24 cellular contexts compared by ENCODE assay signal in the genomic region with DNA sequence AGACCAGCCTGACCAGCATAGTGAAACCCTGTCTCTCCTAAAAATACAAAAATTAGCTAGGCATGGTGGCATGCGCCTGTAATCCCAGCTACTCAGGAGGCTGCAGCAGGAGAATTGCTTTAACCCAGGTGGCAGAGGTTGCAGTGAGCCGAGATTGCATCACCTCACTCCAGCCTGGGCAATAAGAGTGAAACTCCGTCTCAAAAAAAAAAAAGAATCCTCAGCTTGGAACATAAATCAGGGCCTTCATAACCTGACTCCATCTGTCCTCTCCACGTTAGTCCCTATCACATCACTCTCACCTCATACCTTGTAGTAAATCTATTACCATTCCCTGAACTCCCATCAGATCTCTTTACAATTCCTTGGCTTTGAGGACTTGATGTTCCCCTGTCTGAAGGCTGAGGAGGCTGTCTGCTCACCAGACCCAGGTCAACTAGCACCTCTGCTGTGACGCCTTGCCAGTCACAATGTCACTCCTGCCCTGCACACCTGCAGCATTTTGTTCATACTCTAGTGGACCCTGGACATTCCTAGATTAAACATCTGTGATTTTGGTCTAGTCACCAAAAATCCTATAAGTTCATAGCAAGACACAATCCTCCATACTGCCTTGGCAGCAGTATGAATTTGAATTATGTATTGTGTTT. TPM values are rescaled to one million over a fixed set of nuclear protein-coding genes. Genes with fewer than 3 reads are reported as not detected.
A peak's percentile ranks its signal among the peaks of the same experiment; 100 is the strongest.
DNase-seq lines count a peak whose midpoint lies in the region; ATAC-seq, FAIRE-seq and TF ChIP-seq lines count a peak whose summit lies in the region.
"Had no signal": no experiment of that assay in that cellular context is flagged by ENCODE, and none has a peak within 500 bp of the region (broad histone marks: within the 10 kb centered on the region; RNA-seq: fewer than 3 reads in every experiment).

No MANE protein-coding gene starts in this region.

- no peak for DNase-seq in A673 (ENCODE audit: low spot score)
- DNase-seq in GM23338 (ENCODE audit: low spot score) = no peak
- DNase-seq in PC-9 = no peak
- no peak for DNase-seq in H1 (ENCODE audit: low read depth in 1 of 2, low spot score in 2 of 2)
- no peak for DNase-seq in D721Med (ENCODE audit: insufficient read length, low spot score)
- DNase-seq in midbrain (lab: John Stamatoyannopoulos, UW) = no peak
- no peak for DNase-seq in T1000 (lab: John Stamatoyannopoulos, UW)
- DNase-seq: BE2C; CD4-positive, CD25-positive, alpha-beta regulatory T cell; COR-L47; DMS 273 treated with DMSO at 0.1 percent for 48 hours; DMS79 treated with DMSO at 0.1 percent for 48 hours; H7; MG63; NCI-H1092 treated with DMSO at 0.1 percent for 48 hours; NCI-H1436 treated with DMSO at 0.1 percent for 48 hours; NCI-H2029; NCI-H2227 treated with DMSO at 0.1 percent for 48 hours; SHP77; SW 1271; T-helper 17 cell had no signal

- H3K27ac ChIP-seq in A673 (ENCODE audit: low read depth, low read length, poor library complexity, severe bottlenecking) (peak overlapping the region; percentile 15), GM23338 (ENCODE audit: low read depth) (no peak overlapping the region), PC-9 (no peak overlapping the region), H1 (ENCODE audit: low read depth, low read length) (no peak overlapping the region)

- H3K4ac ChIP-seq in H1 (replicated peaks; ENCODE audit: insufficient read length, low read depth, low read length) = no peak overlapping the region

- no peak overlapping the region for H2BK120ac ChIP-seq in H1 (replicated peaks; ENCODE audit: low read depth, low read length)

- H2AFZ ChIP-seq in GM23338 (no peak overlapping the region), PC-9 (0 out of 2 replicates have a peak overlapping the region, but pooled peaks have one; percentile 22), H1 (ENCODE audit: low read length) (no peak overlapping the region)

- no peak for TF ChIP-seq EP300 in H1 (IDR thresholded peaks at IDR 0.05; ENCODE audit: borderline replicate concordance in 1 of 2, low read depth in 2 of 2, low read length in 2 of 2)

- no peaks in the 10 kb centered on the region for H4K20me1 ChIP-seq in GM23338 (replicated peaks; ENCODE audit: insufficient read depth)
- H4K20me1 ChIP-seq in PC-9 (ENCODE audit: insufficient read depth) = no peaks in the 10 kb centered on the region
- H4K20me1 ChIP-seq in H1 (replicated peaks in 1 of 2; ENCODE audit: control insufficient read depth in 1 of 2, insufficient read depth in 2 of 2, low read length in 2 of 2) = peaks cover 0 to 1% of the 10 kb centered on the region in 2 experiments

- no peaks in the 10 kb centered on the region for H3K9me3 Mint-ChIP-seq in GM23338

- no peak overlapping the region for H4K8ac ChIP-seq in H1 (ENCODE audit: extremely low read depth, insufficient read depth, low read length)

- WGBS in H1 (ENCODE audit: extremely low coverage in 1 of 2, insufficient coverage in 1 of 2, insufficient read length in 1 of 2, insufficient replicate concordance in 2 of 2, low coverage in 1 of 2, low lambda C conversion rate in 2 of 2, missing lambda C conversion rate in 1 of 2), 2 experiments = 91% methylated on average over 5 of the region's 5 CpGs; no CpG with 5 or more reads in 1 of the 2 experiments

- H3F3A ChIP-seq in GM23338 (replicated peaks; ENCODE audit: low read depth) (no peaks in the 10 kb centered on the region), PC-9 (ENCODE audit: insufficient read depth, low read depth) (no peaks in the 10 kb centered on the region)

- H3K4me2 ChIP-seq in GM23338 (no peak overlapping the region), PC-9 (no peak overlapping the region), H1 (ENCODE audit: insufficient read depth in 1 of 2, low read depth in 2 of 2, low read length in 2 of 2) (no peak overlapping the region)

- H3K27me3 ChIP-seq in A673 (replicated peaks; ENCODE audit: insufficient read depth, low read depth, low read length, poor library complexity) = no peaks in the 10 kb centered on the region
- H3K27me3 ChIP-seq in GM23338 (ENCODE audit: insufficient read depth) = no peaks in the 10 kb centered on the region
- H3K27me3 ChIP-seq in PC-9 (ENCODE audit: insufficient read depth, low read depth) = no peaks in the 10 kb centered on the region
- H3K27me3 ChIP-seq in H1 (replicated peaks in 1 of 4; ENCODE audit: control insufficient read depth in 3 of 4, extremely low read depth in 1 of 4, insufficient read depth in 3 of 4, low read length in 3 of 4) = no peaks in the 10 kb centered on the region
- H3K27me3 ChIP-seq: BE2C, MG63 had no signal

- no peak overlapping the region for H3K18ac ChIP-seq in H1 (ENCODE audit: extremely low read depth, low read length)

- no peak for TF ChIP-seq POLR2A in H1 (IDR thresholded peaks at IDR 0.05; ENCODE audit: control extremely low read depth in 1 of 2, low read depth in 2 of 2, low read length in 2 of 2)

- H3K9me2 ChIP-seq in GM23338 (ENCODE audit: insufficient read depth) = no peaks in the 10 kb centered on the region
- no peaks in the 10 kb centered on the region for H3K9me2 ChIP-seq in PC-9 (ENCODE audit: insufficient read depth)

- FAIRE-seq in H1 (lab: Jason Lieb, UNC) (no peak), D721Med (lab: Jason Lieb, UNC) (no peak)
- FAIRE-seq: A204.1, GM12891, K562 had no signal

- no peaks in the 10 kb centered on the region for H3K79me2 ChIP-seq in GM23338 (replicated peaks; ENCODE audit: insufficient read depth)
- H3K79me2 ChIP-seq in PC-9 (ENCODE audit: low read depth) = no peaks in the 10 kb centered on the region
- no peaks in the 10 kb centered on the region; a peak in 1 of 4 replicates for H3K79me2 ChIP-seq in H1 (ENCODE audit: control insufficient read depth in 1 of 2, insufficient read depth in 2 of 2, low read length in 2 of 2)

- peak overlapping the region; percentile 3 for H4K91ac ChIP-seq in H1 (replicated peaks; ENCODE audit: insufficient read length, low read length)

- no peak overlapping the region for H2BK12ac ChIP-seq in H1 (ENCODE audit: low read depth, low read length)

- no peak overlapping the region for H2BK20ac ChIP-seq in H1 (ENCODE audit: low read length)

- H3K36me3 Mint-ChIP-seq in GM23338 (ENCODE audit: low read depth) = no peaks in the 10 kb centered on the region
- H3K36me3 Mint-ChIP-seq: CD4-positive, CD25-positive, alpha-beta regulatory T cell had no signal

- H3K79me1 ChIP-seq in H1 (ENCODE audit: low read depth, low read length) = no peaks in the 10 kb centered on the region; the same call in 1 of the 2 replicates

- H2BK15ac ChIP-seq in H1 (ENCODE audit: low read length) = 0 out of 2 replicates have a peak overlapping the region, but pooled peaks have one; percentile 76

- no peak overlapping the region for H3K9ac ChIP-seq in H1 (replicated peaks in 1 of 4; ENCODE audit: extremely low read depth in 1 of 4, low read depth in 3 of 4, low read length in 3 of 4)

- intact Hi-C loops in A673 (cut with micrococcal nuclease; ENCODE audit: unreplicated experiment) = no loop called here
- intact Hi-C loops in PC-9 (cut with micrococcal nuclease; ENCODE audit: unreplicated experiment) = no loop called here

- H3K4me1 Mint-ChIP-seq in GM23338 = peaks cover 10% of the 10 kb centered on the region; the same call in 2 of the 3 replicates
- H3K4me1 Mint-ChIP-seq: T-helper 17 cell had no signal

- no peak overlapping the region for H3K4me3 Mint-ChIP-seq in GM23338
- H3K4me3 Mint-ChIP-seq: CD4-positive, CD25-positive, alpha-beta regulatory T cell; T-helper 17 cell had no signal

- no peak overlapping the region for H2AK5ac ChIP-seq in H1 (ENCODE audit: low read depth, low read length)

- TF ChIP-seq RAD21 in H1 (IDR thresholded peaks at IDR 0.05 in 1 of 2, conservative IDR thresholded peaks at IDR 0.05 in 1 of 2; ENCODE audit: low read depth in 2 of 2, low read length in 2 of 2) = no peak

- H3K4me1 ChIP-seq in A673 (ENCODE audit: insufficient read depth, low read length, poor library complexity, severe bottlenecking) (peaks cover 14% of the 10 kb centered on the region), GM23338 (ENCODE audit: insufficient read depth) (no peaks in the 10 kb centered on the region), PC-9 (replicated peaks; ENCODE audit: insufficient read depth) (no peaks in the 10 kb centered on the region), H1 (replicated peaks in 1 of 4; ENCODE audit: control insufficient read depth in 3 of 4, insufficient read depth in 4 of 4, low read length in 3 of 4) (peaks cover 0 to 2% (median 0%) of the 10 kb centered on the region in 4 experiments; a peak in 1 of 7 replicates)
- H3K4me1 ChIP-seq: BE2C had no signal

- CTCF ChIA-PET in A673 (lab: Charles Lee) = no interaction called here
- CTCF ChIA-PET in PC-9 (lab: Charles Lee) = interaction anchor here (0.5 kb wide), 1 partner anchor 13 kb away, joined by 9 read pairs; no protein-coding TSS in a partner anchor
- CTCF ChIA-PET in H1 (lab: Charles Lee; ENCODE audit: partially characterized antibody) = interaction anchor here (0.6 to 1.7 kb wide), 3 partner anchors 12 to 313 kb away, joined by 3 to 4 read pairs (median 3); no protein-coding TSS in a partner anchor

- no peak overlapping the region for H3K23ac ChIP-seq in H1 (ENCODE audit: insufficient read length)

- peaks cover 5% of the 10 kb centered on the region for H3K27me3 Mint-ChIP-seq in GM23338 (ENCODE audit: insufficient read depth, low read depth, poor library complexity)

- no peaks in the 10 kb centered on the region for H3K36me3 ChIP-seq in A673 (ENCODE audit: insufficient read depth, low read length, poor library complexity, severe bottlenecking)
- H3K36me3 ChIP-seq in GM23338 (ENCODE audit: insufficient read depth) = no peaks in the 10 kb centered on the region
- H3K36me3 ChIP-seq in PC-9 (ENCODE audit: low read depth) = no peaks in the 10 kb centered on the region
- H3K36me3 ChIP-seq in H1 (ENCODE audit: control insufficient read depth in 2 of 4, insufficient read depth in 4 of 4, low read length in 3 of 4) = no peaks in the 10 kb centered on the region
- H3K36me3 ChIP-seq: BE2C had no signal

- H3K27ac Mint-ChIP-seq in GM23338 = peak overlapping the region; percentile 5; the same call in 1 of the 2 replicates
- H3K27ac Mint-ChIP-seq: CD4-positive, CD25-positive, alpha-beta regulatory T cell; T-helper 17 cell had no signal

- POLR2A ChIA-PET in A673 (lab: Charles Lee; ENCODE audit: low non-redundant PET) (no interaction called here), PC-9 (lab: Charles Lee; ENCODE audit: unreplicated experiment) (no interaction called here), H1 (lab: Charles Lee; ENCODE audit: partially characterized antibody) (interaction anchor here (0.7 kb wide), 1 partner anchor 8 kb away, joined by 3 read pairs; no protein-coding TSS in a partner anchor)

- BruUV-seq in A673 (replicated peaks; lab: Mats Ljungman, UMichigan) (no TSS peak), PC-9 (replicated peaks; lab: Mats Ljungman, UMichigan) (no TSS peak)

- no peak overlapping the region for H3K14ac ChIP-seq in H1 (ENCODE audit: insufficient read length)

- H4K5ac ChIP-seq in H1 (ENCODE audit: insufficient read length, low read depth, low read length) = no peak overlapping the region

- ATAC-seq in GM23338 = no peak
- ATAC-seq: K562, T-helper 17 cell had no signal

- no peaks in the 10 kb centered on the region for H3K23me2 ChIP-seq in H1 (ENCODE audit: low read depth, low read length)

- H2BK5ac ChIP-seq in H1 (ENCODE audit: low read depth, low read length) = no peak overlapping the region

- no peak overlapping the region for H3K4me3 ChIP-seq in A673 (ENCODE audit: low read depth, low read length, poor library complexity, severe bottlenecking)
- no peak overlapping the region for H3K4me3 ChIP-seq in GM23338
- H3K4me3 ChIP-seq in PC-9 = no peak overlapping the region
- H3K4me3 ChIP-seq in H1 (ENCODE audit: extremely low read depth in 1 of 4, insufficient read depth in 2 of 4, low read depth in 3 of 4, low read length in 4 of 4) = no peak overlapping the region
- H3K4me3 ChIP-seq: K562, MG63 had no signal

- H3K56ac ChIP-seq in H1 (replicated peaks; ENCODE audit: insufficient read length, low read depth, low read length) = no peak overlapping the region

- TF ChIP-seq CTCF in A673 (conservative IDR thresholded peaks at IDR 0.05; ENCODE audit: low read depth, low read length) (no peak), GM23338 (conservative IDR thresholded peaks at IDR 0.05; ENCODE audit: low read depth in 2 of 2) (no peak), PC-9 (conservative IDR thresholded peaks at IDR 0.05) (no peak), H1 (IDR thresholded peaks at IDR 0.05; ENCODE audit: control extremely low read depth in 1 of 3, insufficient read depth in 1 of 3, low read depth in 1 of 3, low read length in 3 of 3) (no peak), D721Med (IDR thresholded peaks at IDR 0.05; ENCODE audit: insufficient read depth, missing control alignments) (no peak)

- H3K9me3 ChIP-seq in A673 (ENCODE audit: low read depth, low read length, poor library complexity, severe bottlenecking) = no peaks in the 10 kb centered on the region
- no peaks in the 10 kb centered on the region for H3K9me3 ChIP-seq in PC-9 (ENCODE audit: insufficient read depth, low read depth)
- no peaks in the 10 kb centered on the region for H3K9me3 ChIP-seq in H1 (ENCODE audit: insufficient read depth in 2 of 2, low read depth in 1 of 2, low read length in 1 of 2)
- H3K9me3 ChIP-seq: BE2C, MG63 had no signal

RNA-seq across cellular contexts. Expression of a gene that starts 15.9 kb away (rescaled TPM):
- 63.9 and 72.1 TPM in 2 replicates for total RNA-seq in A673 (2021)
- total RNA-seq in GM23338 (2014; rRNA removed; shearing (Covaris generic)) = 5.2 and 9.5 TPM in 2 replicates
- 7.1 and 7.8 TPM in 2 replicates for polyA plus RNA-seq in GM23338 (2016; fragmentation: Nextera tagmentation; extraction: Ambion mirVana)
- total RNA-seq in PC-9 (2021) = 2.5 and 3.1 TPM in 2 replicates
- 15.5 and 17.0 TPM in 2 replicates for total RNA-seq in H1 (2021; fragmentation: NEBNext Ultra II Directional; extraction: Animal tissue kit (Norgen Biotek cat#: 25700))
- 7.6 and 7.9 TPM in 2 replicates for polyA plus RNA-seq in H1 (2011; rRNA removed)
- 13.1 TPM for polyA plus RNA-seq in H1 (2011; cell fraction: cytosol; rRNA removed)
- polyA plus RNA-seq in H1 (2011; cell fraction: nucleus; rRNA removed) = 4.7 TPM
- 8.0 to 16.5 TPM (median 12.7 TPM) in 4 replicates for polyA plus RNA-seq in H1 (2012, experiment 1 of 2)
- 1.7 TPM for polyA plus RNA-seq in H1 (2012, experiment 2 of 2)
- 7.0 TPM for polyA plus RNA-seq in H1 (2013, experiment 1 of 2)
- 9.1 TPM for polyA plus RNA-seq in H1 (2013, experiment 2 of 2)
- 10.3 and 10.5 TPM in 2 replicates for polyA minus RNA-seq in H1 (2011; rRNA and poly(A)+ RNA removed)
- 5.7 TPM for polyA minus RNA-seq in H1 (2011; cell fraction: cytosol; rRNA and poly(A)+ RNA removed)
- polyA minus RNA-seq in H1 (2011; cell fraction: nucleus; rRNA and poly(A)+ RNA removed) = 12.0 TPM
- total RNA-seq: CD4-positive, CD25-positive, alpha-beta regulatory T cell had no signal
- polyA plus RNA-seq: K562 had no signal
